Comparison of ENCODE assay signal across 26 cellular contexts in the genomic region with DNA sequence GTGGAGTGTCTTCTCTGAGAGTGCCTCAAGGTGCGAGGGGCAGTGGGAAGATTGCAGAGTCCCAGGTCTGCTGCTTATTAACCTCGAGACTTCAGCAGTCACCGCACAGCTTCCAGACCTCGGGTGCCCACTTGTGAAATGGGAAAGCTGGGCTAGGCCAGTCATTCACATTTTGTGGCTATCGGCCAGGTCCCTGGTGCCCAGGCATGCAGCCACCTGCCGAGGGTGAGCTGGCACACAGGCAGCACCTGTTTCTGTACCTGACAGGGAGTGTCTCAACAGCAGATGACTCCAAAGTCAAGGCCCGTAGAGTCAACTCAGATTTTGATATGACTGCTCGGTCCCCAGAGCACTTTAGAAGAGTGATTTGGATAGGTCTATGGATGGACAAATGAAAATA.
"Had no signal": no experiment of that assay in that cellular context is flagged by ENCODE, and none has a peak within 500 bp of the region (broad histone marks: within the 10 kb centered on the region; RNA-seq: fewer than 3 reads in every experiment).

No MANE protein-coding gene starts in this region.

- H3K4me3 Mint-ChIP-seq: activated CD8-positive, alpha-beta T cell treated with anti-CD3 and anti-CD28 coated beads for 36 hours; activated naive CD4-positive, alpha-beta T cell treated with anti-CD3 and anti-CD28 coated beads, Interleukin-2, amount 10 ng/mL, durations not matched to agents 7 days and 5 days; activated naive CD8-positive, alpha-beta T cell treated with anti-CD3 and anti-CD28 coated beads for 36 hours; activated T-cell treated with anti-CD3 and anti-CD28 coated beads, Interleukin-2, amount 50 U/mL, for 72 hours had no signal

- DNase-seq: activated CD4-positive, CD25-positive, alpha-beta regulatory T cell; activated CD8-positive, alpha-beta memory T cell treated with anti-CD3 and anti-CD28 coated beads, Interleukin-2, amount 50 U/mL, for 4 hours; activated CD8-positive, alpha-beta T cell treated with anti-CD3 and anti-CD28 coated beads for 36 hours; activated gamma-delta T cell treated with Interleukin-2 at 50 U/mL for 16 hours; activated naive CD4-positive, alpha-beta T cell treated with anti-CD3 and anti-CD28 coated beads, Interleukin-2, amount 10 ng/mL, durations not matched to agents 7 days and 5 days; activated naive CD8-positive, alpha-beta T cell treated with anti-CD3 and anti-CD28 coated beads for 36 hours; activated T-cell treated with anti-CD3 and anti-CD28 coated beads, Interleukin-2, amount 50 U/mL, for 72 hours; brain microvascular endothelial cell; cerebellar nuclear complex; MM.1S; NCI-H1417; NCI-H2029; NCI-H2107; NCI-H2171 treated with DMSO at 0.1 percent for 48 hours; NCI-H446 treated with DMSO at 0.1 percent for 48 hours; NCI-H524 treated with DMSO at 0.1 percent for 48 hours; NCI-H748 treated with DMSO at 0.1 percent for 48 hours; NK-92 treated with Interleukin-12 subunit alpha and Interleukin-12 subunit beta, amount 100 ng/mL, for 24 hours; OCI-M1; Right ventricle myocardium superior; RPMI8226; SJCRH30; SK-N-SH; T-helper 1 cell had no signal

- H3K9me3 Mint-ChIP-seq: activated CD8-positive, alpha-beta T cell treated with anti-CD3 and anti-CD28 coated beads for 36 hours; activated naive CD4-positive, alpha-beta T cell treated with anti-CD3 and anti-CD28 coated beads, Interleukin-2, amount 10 ng/mL, durations not matched to agents 7 days and 5 days; activated naive CD8-positive, alpha-beta T cell treated with anti-CD3 and anti-CD28 coated beads for 36 hours; activated T-cell treated with anti-CD3 and anti-CD28 coated beads, Interleukin-2, amount 50 U/mL, for 72 hours; activated T-helper 2 cell treated with anti-CD3 and anti-CD28 coated beads, Interferon-gamma antibody, Interleukin-2, Interleukin-4, amounts not matched to agents 10 μg/mL and 5 μg/mL and 100 μg/mL, durations not matched to agents 14 hours and 24 hours and 36 hours had no signal

- ATAC-seq: activated CD8-positive, alpha-beta T cell treated with anti-CD3 and anti-CD28 coated beads for 36 hours; activated T-cell treated with anti-CD3 and anti-CD28 coated beads, Interleukin-2, amount 50 U/mL, for 72 hours; Panc1 had no signal

- H3K27me3 Mint-ChIP-seq: activated CD8-positive, alpha-beta T cell treated with anti-CD3 and anti-CD28 coated beads for 36 hours; activated naive CD4-positive, alpha-beta T cell treated with anti-CD3 and anti-CD28 coated beads, Interleukin-2, amount 10 ng/mL, durations not matched to agents 7 days and 5 days; activated naive CD8-positive, alpha-beta T cell treated with anti-CD3 and anti-CD28 coated beads for 36 hours had no signal

- H3K36me3 Mint-ChIP-seq: activated naive CD4-positive, alpha-beta T cell treated with anti-CD3 and anti-CD28 coated beads, Interleukin-2, amount 10 ng/mL, durations not matched to agents 7 days and 5 days; activated naive CD8-positive, alpha-beta T cell treated with anti-CD3 and anti-CD28 coated beads for 36 hours had no signal

- H3K4me3 ChIP-seq: SJCRH30 had no signal

- H3K27ac Mint-ChIP-seq: activated CD8-positive, alpha-beta T cell treated with anti-CD3 and anti-CD28 coated beads for 36 hours; activated naive CD4-positive, alpha-beta T cell treated with anti-CD3 and anti-CD28 coated beads, Interleukin-2, amount 10 ng/mL, durations not matched to agents 7 days and 5 days; activated naive CD8-positive, alpha-beta T cell treated with anti-CD3 and anti-CD28 coated beads for 36 hours; activated T-cell treated with anti-CD3 and anti-CD28 coated beads, Interleukin-2, amount 50 U/mL, for 72 hours; activated T-helper 2 cell treated with anti-CD3 and anti-CD28 coated beads, Interferon-gamma antibody, Interleukin-2, Interleukin-4, amounts not matched to agents 10 μg/mL and 5 μg/mL and 100 μg/mL, durations not matched to agents 14 hours and 24 hours and 36 hours had no signal
